ENCODE assay signal across 21 cellular contexts in the genomic region with DNA sequence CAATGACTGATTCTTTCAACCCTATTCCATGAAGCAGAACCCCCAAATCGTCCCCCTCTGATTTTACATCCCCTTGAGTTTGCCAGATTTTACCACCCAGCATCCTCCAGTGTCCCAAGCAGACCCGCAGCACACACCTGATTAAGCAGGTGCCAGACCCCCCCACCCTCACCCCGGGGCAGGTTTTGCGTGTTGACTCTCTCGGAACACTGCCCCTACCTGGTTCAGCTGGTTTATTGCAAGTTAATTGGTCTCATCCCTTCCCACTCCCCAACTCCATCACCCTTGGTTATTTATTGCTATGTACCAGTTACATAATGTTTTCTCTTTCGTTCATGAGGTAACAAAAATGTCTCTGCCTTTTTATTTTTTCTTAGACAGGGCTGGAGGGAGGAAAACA.
"Had no signal": no experiment of that assay in that cellular context is flagged by ENCODE, and none has a peak within 500 bp of the region (broad histone marks: within the 10 kb centered on the region; RNA-seq: fewer than 3 reads in every experiment).

No MANE protein-coding gene starts in this region.

- ATAC-seq: activated CD4-positive, CD25-positive, alpha-beta regulatory T cell treated with anti-CD3 and anti-CD28 coated beads, Interleukin-2, amount 50 U/mL, for 24 hours; left cardiac atrium; lower lobe of right lung; upper lobe of right lung had no signal

- H3K4me1 Mint-ChIP-seq: activated CD4-positive, alpha-beta T cell treated with anti-CD3 and anti-CD28 coated beads, Interleukin-2, amount 10 ng/mL, durations not matched to agents 7 days and 5 days; activated naive CD4-positive, alpha-beta T cell treated with anti-CD3 and anti-CD28 coated beads, Interleukin-2, amount 10 ng/mL, durations not matched to agents 7 days and 5 days had no signal

- H3K36me3 Mint-ChIP-seq: activated naive CD4-positive, alpha-beta T cell treated with anti-CD3 and anti-CD28 coated beads, Interleukin-2, amount 10 ng/mL, durations not matched to agents 7 days and 5 days; mesothelial cell of epicardium had no signal

- H3K4me3 Mint-ChIP-seq: activated CD4-positive, alpha-beta T cell treated with anti-CD3 and anti-CD28 coated beads, Interleukin-2, amount 10 ng/mL, durations not matched to agents 7 days and 5 days; activated naive CD4-positive, alpha-beta T cell treated with anti-CD3 and anti-CD28 coated beads, Interleukin-2, amount 10 ng/mL, durations not matched to agents 7 days and 5 days; mesothelial cell of epicardium; nephron had no signal

- H3K36me3 ChIP-seq: ascending aorta, breast epithelium, esophagus muscularis mucosa, lower lobe of right lung, upper lobe of right lung had no signal

- H3K27me3 ChIP-seq: ascending aorta, esophagus muscularis mucosa, upper lobe of right lung had no signal

- DNase-seq: activated CD4-positive, alpha-beta T cell treated with anti-CD3 and anti-CD28 coated beads, Interleukin-2, amount 10 ng/mL, durations not matched to agents 7 days and 5 days; activated CD8-positive, alpha-beta memory T cell treated with anti-CD3 and anti-CD28 coated beads, Interleukin-2, amount 50 U/mL, for 4 hours; activated effector memory CD4-positive, alpha-beta T cell treated with Interleukin-2 at 50 U/mL for 16 hours; activated naive CD4-positive, alpha-beta T cell treated with anti-CD3 and anti-CD28 coated beads, Interleukin-2, amount 10 ng/mL, durations not matched to agents 7 days and 5 days; activated T-cell treated with anti-CD3 and anti-CD28 coated beads, Interleukin-2, amount 50 U/mL, for 48 hours; cortex of kidney; effector CD4-positive, alpha-beta T cell; left cardiac atrium; lower lobe of right lung; retina; stimulated activated CD4-positive, alpha-beta T cell treated with anti-CD3 and anti-CD28 coated beads, Interleukin-1b, Interleukin-23, amount 100 ng/mL, for 48 hours; stimulated activated CD8-positive, alpha-beta memory T cell treated with anti-CD3 and anti-CD28 coated beads, Interleukin-4, amount 100 ng/mL, for 48 hours; stimulated activated naive CD4-positive, alpha-beta T cell; T1000; upper lobe of right lung had no signal

- H3K9me3 ChIP-seq: ascending aorta, breast epithelium, lower lobe of right lung, upper lobe of right lung had no signal

- H3K27me3 Mint-ChIP-seq: activated CD4-positive, alpha-beta T cell treated with anti-CD3 and anti-CD28 coated beads, Interleukin-2, amount 10 ng/mL, durations not matched to agents 7 days and 5 days; activated naive CD4-positive, alpha-beta T cell treated with anti-CD3 and anti-CD28 coated beads, Interleukin-2, amount 10 ng/mL, durations not matched to agents 7 days and 5 days had no signal

- H3K4me1 ChIP-seq: ascending aorta, breast epithelium, esophagus muscularis mucosa, lower lobe of right lung, upper lobe of right lung had no signal

- H3K9me3 Mint-ChIP-seq: activated CD4-positive, alpha-beta T cell treated with anti-CD3 and anti-CD28 coated beads, Interleukin-2, amount 10 ng/mL, durations not matched to agents 7 days and 5 days; activated naive CD4-positive, alpha-beta T cell treated with anti-CD3 and anti-CD28 coated beads, Interleukin-2, amount 10 ng/mL, durations not matched to agents 7 days and 5 days; mesothelial cell of epicardium had no signal

- H3K4me3 ChIP-seq: ascending aorta, breast epithelium, esophagus muscularis mucosa, lower lobe of right lung, upper lobe of right lung had no signal

- H3K27ac Mint-ChIP-seq: activated CD4-positive, alpha-beta T cell treated with anti-CD3 and anti-CD28 coated beads, Interleukin-2, amount 10 ng/mL, durations not matched to agents 7 days and 5 days; activated naive CD4-positive, alpha-beta T cell treated with anti-CD3 and anti-CD28 coated beads, Interleukin-2, amount 10 ng/mL, durations not matched to agents 7 days and 5 days; mesothelial cell of epicardium; nephron had no signal

- H3K27ac ChIP-seq: esophagus muscularis mucosa, lower lobe of right lung, upper lobe of right lung had no signal
